23 cellular contexts compared by ENCODE assay signal in genomic region chr6:82111114-82111513, GRCh38.
"Had no signal": no experiment of that assay in that cellular context is flagged by ENCODE, and none has a peak within 500 bp of the region (broad histone marks: within the 10 kb centered on the region; RNA-seq: fewer than 3 reads in every experiment).

No MANE protein-coding gene starts in this region.

- ATAC-seq: effector memory CD8-positive, alpha-beta T cell; esophagus mucosa; foreskin keratinocyte; gastroesophageal sphincter; heart left ventricle; left cardiac atrium; left lung; left ventricle myocardium superior; lower lobe of right lung; mucosa of descending colon; naive thymus-derived CD4-positive, alpha-beta T cell had no signal

- DNase-seq: colonic mucosa; cortex of kidney; effector CD8-positive, alpha-beta T cell; effector memory CD8-positive, alpha-beta T cell; endodermal cell; erythroblast; esophagus squamous epithelium; foreskin keratinocyte; heart left ventricle; hippocampal formation; left cardiac atrium; left lung; left ventricle myocardium superior; lower lobe of right lung; mesenchymal stem cell; mucosa of descending colon; naive thymus-derived CD4-positive, alpha-beta T cell had no signal

- H3K4me3 ChIP-seq: colonic mucosa, esophagus squamous epithelium, gastroesophageal sphincter, heart left ventricle, left lung, lower lobe of right lung, mucosa of descending colon had no signal

- FAIRE-seq: endometrium, frontal cortex, islet of Langerhans, keratinocyte had no signal
